In the genomic region with DNA sequence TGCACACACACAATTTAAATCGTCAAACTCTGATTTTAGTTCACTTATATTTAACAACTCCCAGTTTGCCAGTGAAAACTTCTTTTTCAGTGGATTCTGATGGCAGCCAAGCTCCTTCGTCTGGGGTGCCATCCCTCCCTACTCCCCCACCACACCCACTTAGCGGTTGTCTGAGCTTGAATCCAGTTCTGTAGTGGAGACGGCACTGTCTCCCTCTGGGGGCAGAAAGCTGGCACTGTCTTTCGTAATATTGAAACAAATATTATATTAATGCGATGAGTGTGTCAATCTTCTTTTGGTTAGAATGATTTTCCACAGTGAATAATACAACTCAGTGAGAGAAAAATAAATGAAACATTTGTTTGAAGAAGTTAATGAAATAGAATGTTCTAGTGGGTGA, we compare ENCODE assay signal across 12 cellular contexts. TPM values are rescaled to one million over a fixed set of nuclear protein-coding genes. Genes with fewer than 3 reads are reported as not detected.
DNase-seq lines count a peak whose midpoint lies in the region; ATAC-seq and TF ChIP-seq lines count a peak whose summit lies in the region.
"Had no signal": no experiment of that assay in that cellular context is flagged by ENCODE, and none has a peak within 500 bp of the region (broad histone marks: within the 10 kb centered on the region; RNA-seq: fewer than 3 reads in every experiment).

No MANE protein-coding gene starts in this region.

- ATAC-seq in stimulated activated naive CD8-positive, alpha-beta T cell treated with anti-CD3 and anti-CD28 coated beads, Interleukin-15, amount 100 ng/mL, for 72 hours, result no peak
- ATAC-seq in GM21723 (IDR thresholded peaks at IDR 0.05; ENCODE audit: unreplicated experiment) (no peak), HG03097 (IDR thresholded peaks at IDR 0.05; ENCODE audit: low FRiP score, unreplicated experiment) (no peak), HG02852 (IDR thresholded peaks at IDR 0.05; ENCODE audit: unreplicated experiment) (no peak)
- ATAC-seq: mucosa of descending colon, T-cell had no signal

- POLR2A ChIA-PET in SK-N-SH (lab: Yijun Ruan, JAX), result no interaction called here

- no peak overlapping the region for H3K27ac Mint-ChIP-seq in stimulated activated naive CD8-positive, alpha-beta T cell treated with anti-CD3 and anti-CD28 coated beads, Interleukin-15, amount 100 ng/mL, for 72 hours
- H3K27ac Mint-ChIP-seq: T-cell had no signal

- peaks cover 0 to 9% of the 10 kb centered on the region in 2 experiments; a peak in 1 of 4 replicates for H3K4me1 ChIP-seq in SK-N-SH (ENCODE audit: control insufficient read depth in 1 of 2, insufficient read depth in 2 of 2, low read depth in 1 of 2, low read length in 1 of 2)

- no peaks in the 10 kb centered on the region for H4K20me1 ChIP-seq in SK-N-SH (ENCODE audit: insufficient read depth)

- H3K27me3 Mint-ChIP-seq in stimulated activated naive CD8-positive, alpha-beta T cell treated with anti-CD3 and anti-CD28 coated beads, Interleukin-15, amount 100 ng/mL, for 72 hours, result peaks cover 9% of the 10 kb centered on the region

- TF ChIP-seq RAD21 in SK-N-SH (IDR thresholded peaks at IDR 0.05; ENCODE audit: low read length), result peak; percentile 36

- DNase-seq in GM12865 (ENCODE audit: low read depth) (peak; percentile 14), SK-N-SH (no peak), fibroblast of peridontal ligament (ENCODE audit: extremely low read depth) (peak; percentile 21)
- DNase-seq in stimulated activated naive CD8-positive, alpha-beta T cell treated with anti-CD3 and anti-CD28 coated beads, Interleukin-15, amount 100 ng/mL, for 72 hours, result no peak
- DNase-seq: mucosa of descending colon, NCI-H1092, T-cell had no signal

- H3K36me3 ChIP-seq in SK-N-SH (replicated peaks in 1 of 2; ENCODE audit: control insufficient read depth in 1 of 2, insufficient read depth in 2 of 2, low read length in 1 of 2), result no peaks in the 10 kb centered on the region

- no peak for TF ChIP-seq EP300 in SK-N-SH (IDR thresholded peaks at IDR 0.05; ENCODE audit: borderline replicate concordance in 1 of 2, low read depth in 1 of 2, low read length in 1 of 2)

- no peaks in the 10 kb centered on the region for H3K9me3 ChIP-seq in SK-N-SH
- H3K9me3 ChIP-seq: mucosa of descending colon had no signal

- no peak overlapping the region for H3K27ac ChIP-seq in 22Rv1
- H3K27ac ChIP-seq in SK-N-SH (ENCODE audit: low read depth in 2 of 2, low read length in 1 of 2), result no peak overlapping the region

- no peak overlapping the region for H2AFZ ChIP-seq in SK-N-SH (ENCODE audit: low read depth)

- TF ChIP-seq CTCF in 22Rv1 (IDR thresholded peaks at IDR 0.05) (peak; percentile 58), GM12865 (IDR thresholded peaks at IDR 0.05; ENCODE audit: insufficient read depth, low read depth, low read length, missing control alignments) (peak; percentile 25), SK-N-SH (IDR thresholded peaks at IDR 0.05) (peak; percentile 62)

- no peaks in the 10 kb centered on the region for H3K9me2 ChIP-seq in SK-N-SH

- H3K4me3 ChIP-seq in GM12865 (ENCODE audit: low read depth, low read length), result no peak overlapping the region
- H3K4me3 ChIP-seq in SK-N-SH (ENCODE audit: low read depth in 2 of 2, low read length in 1 of 2), result no peak overlapping the region
- H3K4me3 ChIP-seq: mucosa of descending colon had no signal

- H3K79me2 ChIP-seq in SK-N-SH (ENCODE audit: insufficient read depth), result no peaks in the 10 kb centered on the region

- no peak overlapping the region for H3K4me2 ChIP-seq in SK-N-SH

- no peak overlapping the region for H3K4me3 Mint-ChIP-seq in stimulated activated naive CD8-positive, alpha-beta T cell treated with anti-CD3 and anti-CD28 coated beads, Interleukin-15, amount 100 ng/mL, for 72 hours
- H3K4me3 Mint-ChIP-seq: T-cell had no signal

- no peaks in the 10 kb centered on the region for H3K4me1 Mint-ChIP-seq in stimulated activated naive CD8-positive, alpha-beta T cell treated with anti-CD3 and anti-CD28 coated beads, Interleukin-15, amount 100 ng/mL, for 72 hours
- H3K4me1 Mint-ChIP-seq: T-cell had no signal

- H3F3A ChIP-seq in SK-N-SH (replicated peaks; ENCODE audit: insufficient read depth), result no peaks in the 10 kb centered on the region

- CTCF ChIA-PET in SK-N-SH (lab: Yijun Ruan, JAX), result interaction anchor here (1.0 to 5.0 kb wide), 24 partner anchors 8 to 474 kb away, joined by 3 to 51 read pairs (median 4); no protein-coding TSS in a partner anchor

- 20% methylated on average over 6 of the region's 6 CpGs for WGBS in SK-N-SH (ENCODE audit: low lambda C conversion rate)

- no peaks in the 10 kb centered on the region for H3K9me3 Mint-ChIP-seq in stimulated activated naive CD8-positive, alpha-beta T cell treated with anti-CD3 and anti-CD28 coated beads, Interleukin-15, amount 100 ng/mL, for 72 hours
- H3K9me3 Mint-ChIP-seq: T-cell had no signal

- H3K27me3 ChIP-seq in SK-N-SH (ENCODE audit: insufficient read depth), result no peaks in the 10 kb centered on the region

- H3K9ac ChIP-seq in SK-N-SH, result no peak overlapping the region

TF ChIP-seq in SK-N-SH, 30 proteins besides CTCF, POLR2A, EP300 and RAD21:
- TF ChIP-seq USF2 (IDR thresholded peaks at IDR 0.05; ENCODE audit: borderline replicate concordance, low read depth, low read length) (no peak), FOSL2 (IDR thresholded peaks at IDR 0.05; ENCODE audit: borderline replicate concordance, low read depth) (no peak), SMC3 (IDR thresholded peaks at IDR 0.05; ENCODE audit: low read depth, low read length) (peak; percentile 40; the same call in 1 of the 2 replicates), NFIC (IDR thresholded peaks at IDR 0.05; ENCODE audit: borderline replicate concordance) (no peak)

RNA-seq across cellular contexts. Expression of gene MEPE, which starts 5.4 kb away (rescaled TPM):
- polyA plus RNA-seq in SK-N-SH (2012; rRNA removed), result not detected in 2 replicates
- polyA plus RNA-seq in SK-N-SH (2012; cell fraction: cytosol; rRNA removed), result not detected in 2 replicates
- polyA plus RNA-seq in SK-N-SH (2012; cell fraction: nucleus; rRNA removed), result not detected in 2 replicates
- polyA plus RNA-seq: esophagus had no signal

RNA-seq across cellular contexts. Expression of gene IBSP, which starts 38.9 kb away (rescaled TPM):
- polyA plus RNA-seq in SK-N-SH (2012; rRNA removed), result not detected in 2 replicates
- not detected in 2 replicates for polyA plus RNA-seq in SK-N-SH (2012; cell fraction: cytosol; rRNA removed)
- polyA plus RNA-seq in SK-N-SH (2012; cell fraction: nucleus; rRNA removed), result not detected in 2 replicates
- polyA plus RNA-seq: esophagus had no signal

Comparison
In these comparisons a context has a peak if more than half of its experiments do, and no peak if none do; other contexts are left out.
1. DNase-seq: peak in GM12865 (single experiment) and fibroblast of peridontal ligament (single experiment); none in SK-N-SH (single experiment) and stimulated activated naive CD8-positive, alpha-beta T cell treated with anti-CD3 and anti-CD28 coated beads, Interleukin-15, amount 100 ng/mL, for 72 hours (0 of 2).
2. Peak in every context shown above with its lines, with median percentiles within 50 percentile points of each other: CTCF ChIP-seq.